In genomic region chr1:85307987-85308836, GRCh38 we compare ENCODE assay signal across 8 cellular contexts. TPM values are rescaled to one million over a fixed set of nuclear protein-coding genes. Genes with fewer than 3 reads are reported as not detected.
DNase-seq lines count a peak whose midpoint lies in the region; ATAC-seq and TF ChIP-seq lines count a peak whose summit lies in the region.

No MANE protein-coding gene starts in this region.

- ATAC-seq in GM18873 (IDR thresholded peaks at IDR 0.05; ENCODE audit: low FRiP score, unreplicated experiment) (peak; percentile 74), HG03139 (IDR thresholded peaks at IDR 0.05; ENCODE audit: unreplicated experiment) (peak; percentile 95)

- H3K4me3 ChIP-seq in AG10803 (ENCODE audit: low read length): no peak overlapping the region

- TF ChIP-seq CTCF in AG10803 (conservative IDR thresholded peaks at IDR 0.05; ENCODE audit: low read length): peak; percentile 96

- peak; percentile 83 for DNase-seq in AG10803 (ENCODE audit: low read depth)
- peak; percentile 79 for DNase-seq in NCI-H2227 (lab: John Stamatoyannopoulos, UW; ENCODE audit: unreplicated experiment)
- peak; percentile 46 for DNase-seq in activated CD4-positive, alpha-beta T cell treated with anti-CD3 and anti-CD28 coated beads for 1 hour
- DNase-seq in cerebellum (ENCODE audit: low spot score): peak; percentile 76
- peak; percentile 89 for DNase-seq in kidney tubule cell (ENCODE audit: low spot score)
- peak; percentile 69 for DNase-seq in stimulated activated CD4-positive, alpha-beta T cell treated with anti-CD3 and anti-CD28 coated beads, Interleukin-4, amount 100 ng/mL, for 1 hour

RNA-seq across cellular contexts. Expression of gene BCL10, which starts 31.8 kb away (rescaled TPM):
- 23.9 TPM for total RNA-seq in cerebellum

RNA-seq across cellular contexts. Expression of gene C1orf52, which starts 48.8 kb away (rescaled TPM):
- total RNA-seq in cerebellum: 18.7 TPM
